In genomic region chr2:237773826-237774225, GRCh38 we compare ENCODE assay signal across 26 cellular contexts. TPM values are rescaled to one million over a fixed set of nuclear protein-coding genes. Genes with fewer than 3 reads are reported as not detected.
A peak's percentile ranks its signal among the peaks of the same experiment; 100 is the strongest.
DNase-seq lines count a peak whose midpoint lies in the region; ATAC-seq and TF ChIP-seq lines count a peak whose summit lies in the region.
"Had no signal": no experiment of that assay in that cellular context is flagged by ENCODE, and none has a peak within 500 bp of the region (broad histone marks: within the 10 kb centered on the region; RNA-seq: fewer than 3 reads in every experiment).

No MANE protein-coding gene starts in this region.

- 88% methylated on average over 15 of the region's 15 CpGs for WGBS in esophagus muscularis mucosa

- H3K4me3 ChIP-seq in esophagus muscularis mucosa (no peak overlapping the region), left ventricle myocardium inferior (no peak overlapping the region), thoracic aorta (no peak overlapping the region)
- H3K4me3 ChIP-seq: GM12878 had no signal

- no peak for TF ChIP-seq EP300 in esophagus muscularis mucosa (IDR thresholded peaks at IDR 0.05)

- H3K27me3 ChIP-seq in esophagus muscularis mucosa (no peaks in the 10 kb centered on the region), left ventricle myocardium inferior (ENCODE audit: low read depth) (no peaks in the 10 kb centered on the region), thoracic aorta (replicated peaks; ENCODE audit: insufficient read depth) (no peaks in the 10 kb centered on the region)
- H3K27me3 ChIP-seq: BE2C had no signal

- H3K27ac Mint-ChIP-seq in natural killer cell treated with Interleukin-12 subunit alpha and Interleukin-12 subunit beta and Interleukin-15 and Interleukin-18, amount 100 ng/mL, for 72 hours, result no peak overlapping the region

- TF ChIP-seq CTCF in esophagus muscularis mucosa (IDR thresholded peaks at IDR 0.05) (no peak), left ventricle myocardium inferior (IDR thresholded peaks at IDR 0.05; ENCODE audit: borderline replicate concordance) (no peak), thoracic aorta (IDR thresholded peaks at IDR 0.05) (no peak)

- peaks cover 40 to 89% (median 79%) of the 10 kb centered on the region in 4 donors for H3K36me3 ChIP-seq in esophagus muscularis mucosa
- H3K36me3 ChIP-seq in left ventricle myocardium inferior, result peaks cover 88% of the 10 kb centered on the region
- H3K36me3 ChIP-seq in thoracic aorta, result peaks cover 31% of the 10 kb centered on the region
- H3K36me3 ChIP-seq: BE2C had no signal

- ATAC-seq in Right ventricle myocardium inferior (peak; percentile 26), thoracic aorta (ENCODE audit: insufficient number of reproducible peaks, low FRiP score, low read depth) (no peak), GM21390 (IDR thresholded peaks at IDR 0.05; ENCODE audit: unreplicated experiment) (no peak)
- no peak for ATAC-seq in natural killer cell treated with Interleukin-12 subunit alpha and Interleukin-12 subunit beta and Interleukin-15 and Interleukin-18, amount 100 ng/mL, for 72 hours

- TF ChIP-seq POLR2A in esophagus muscularis mucosa (IDR thresholded peaks at IDR 0.05; ENCODE audit: low read depth), result no peak

- H3K27ac ChIP-seq in esophagus muscularis mucosa (replicated peaks in 1 of 4), result no peak overlapping the region
- H3K27ac ChIP-seq in left ventricle myocardium inferior (replicated peaks), result peak overlapping the region; percentile 5
- peak overlapping the region; percentile 49 to 67 for H3K27ac ChIP-seq in thoracic aorta

- H3K4me3 Mint-ChIP-seq in natural killer cell treated with Interleukin-12 subunit alpha and Interleukin-12 subunit beta and Interleukin-15 and Interleukin-18, amount 100 ng/mL, for 72 hours, result no peak overlapping the region
- H3K4me3 Mint-ChIP-seq: CD14-positive monocyte; CD8-positive, alpha-beta memory T cell had no signal

- intact Hi-C loops in Right ventricle myocardium inferior (cut with DNase I), result no loop called here
- intact Hi-C loops in cardiac septum (cut with DNase I), result no loop called here
- intact Hi-C loops in esophagus muscularis mucosa (cut with DNase I), result no loop called here
- intact Hi-C loops in left ventricle myocardium inferior (cut with micrococcal nuclease), result no loop called here

- peaks cover 27% of the 10 kb centered on the region for H3K36me3 Mint-ChIP-seq in natural killer cell treated with Interleukin-12 subunit alpha and Interleukin-12 subunit beta and Interleukin-15 and Interleukin-18, amount 100 ng/mL, for 72 hours

- no peaks in the 10 kb centered on the region for H3K27me3 Mint-ChIP-seq in natural killer cell treated with Interleukin-12 subunit alpha and Interleukin-12 subunit beta and Interleukin-15 and Interleukin-18, amount 100 ng/mL, for 72 hours
- H3K27me3 Mint-ChIP-seq: CD8-positive, alpha-beta memory T cell had no signal

- DNase-seq in Right ventricle myocardium inferior (ENCODE audit: missing footprints), result no peak
- DNase-seq in cardiac septum (ENCODE audit: low spot score), result no peak
- peak; percentile 50 for DNase-seq in esophagus muscularis mucosa (ENCODE audit: extremely low spot score)
- no peak for DNase-seq in left ventricle myocardium inferior
- DNase-seq in thoracic aorta (ENCODE audit: low spot score), result no peak
- DNase-seq in globus pallidus (ENCODE audit: low spot score), result no peak
- no peak for DNase-seq in natural killer cell treated with Interleukin-12 subunit alpha and Interleukin-12 subunit beta and Interleukin-15 and Interleukin-18, amount 100 ng/mL, for 72 hours (ENCODE audit: low spot score)
- DNase-seq: 8988T; ACHN; BE2C; CD8-positive, alpha-beta memory T cell; DMS79; EL; GDM1; IMR-90; KG1; MM.1S; NCI-H1694; NCI-H2029 treated with DMSO at 0.1 percent for 48 hours; NCI-H2227 treated with DMSO at 0.1 percent for 48 hours; NCI-H526 treated with DMSO at 0.1 percent for 48 hours; RPMI8226; SHP77 treated with DMSO at 0.1 percent for 48 hours had no signal

- H3K4me1 Mint-ChIP-seq in natural killer cell treated with Interleukin-12 subunit alpha and Interleukin-12 subunit beta and Interleukin-15 and Interleukin-18, amount 100 ng/mL, for 72 hours (ENCODE audit: low read depth in 2 of 2), result peaks cover 4 to 7% of the 10 kb centered on the region in 2 donors
- H3K4me1 Mint-ChIP-seq: CD14-positive monocyte had no signal

- H3K4me1 ChIP-seq in esophagus muscularis mucosa (peaks cover 0 to 8% (median 2%) of the 10 kb centered on the region in 4 donors), left ventricle myocardium inferior (peaks cover 21% of the 10 kb centered on the region), thoracic aorta (ENCODE audit: control insufficient read depth in 1 of 2, low read depth in 2 of 2) (peaks cover 6 to 35% of the 10 kb centered on the region in 2 donors)
- H3K4me1 ChIP-seq: BE2C had no signal

- H3K9me3 Mint-ChIP-seq in natural killer cell treated with Interleukin-12 subunit alpha and Interleukin-12 subunit beta and Interleukin-15 and Interleukin-18, amount 100 ng/mL, for 72 hours, result no peaks in the 10 kb centered on the region

- H3K9me3 ChIP-seq in esophagus muscularis mucosa, result no peaks in the 10 kb centered on the region
- H3K9me3 ChIP-seq in left ventricle myocardium inferior (replicated peaks), result no peaks in the 10 kb centered on the region
- no peaks in the 10 kb centered on the region for H3K9me3 ChIP-seq in thoracic aorta
- H3K9me3 ChIP-seq: BE2C had no signal

RNA-seq across cellular contexts. Expression of gene RBM44, which starts 24.8 kb away (rescaled TPM):
- 0.30 TPM for total RNA-seq in Right ventricle myocardium inferior
- 0.81 TPM for total RNA-seq in cardiac septum
- under 1 TPM; 0.42 to 0.99 (median 0.61) TPM for total RNA-seq in esophagus muscularis mucosa
- 0.27 TPM for total RNA-seq in left ventricle myocardium inferior
- total RNA-seq in thoracic aorta, result 1 to 10 TPM; 1.6 to 7.1 TPM
- 1 to 10 TPM in 1 of 2 donors, under 1 TPM in 1; 0.45 to 3.2 TPM for total RNA-seq in natural killer cell treated with Interleukin-12 subunit alpha and Interleukin-12 subunit beta and Interleukin-15 and Interleukin-18, amount 100 ng/mL, for 72 hours

Comparison
In these comparisons a context has a peak if more than half of its experiments do, and no peak if none do; other contexts are left out.
1. H3K27ac ChIP-seq: peak in left ventricle myocardium inferior (single experiment) and thoracic aorta (2 of 2); none in esophagus muscularis mucosa (0 of 4).